In genomic region chr7:29102554-29103151, GRCh38 we compare ENCODE assay signal across 1 cellular context.
TF ChIP-seq lines count a peak whose summit lies in the region.

No MANE protein-coding gene starts in this region.

TF ChIP-seq in HepG2, 621 proteins besides CTCF, POLR2A, EP300 and RAD21 (continued from another document):
- TF ChIP-seq STAT6 (CRISPR knock-in tag; IDR thresholded peaks at IDR 0.05; ENCODE audit: borderline replicate concordance), result no peak
- no peak for TF ChIP-seq ZNF557 (CRISPR knock-in tag; IDR thresholded peaks at IDR 0.05)
- no peak for TF ChIP-seq NFYC (CRISPR knock-in tag; IDR thresholded peaks at IDR 0.05)
- no peak for TF ChIP-seq SAP130 (CRISPR knock-in tag; IDR thresholded peaks at IDR 0.05; ENCODE audit: low read depth)
- TF ChIP-seq HMG20B (CRISPR knock-in tag; conservative IDR thresholded peaks at IDR 0.05), result no peak
- 0 out of 4 replicates have a peak, but pooled peaks of 1 of the 2 experiments have one; percentile 32 for TF ChIP-seq HMGXB4 (CRISPR knock-in tag; IDR thresholded peaks at IDR 0.05; ENCODE audit: borderline replicate concordance in 1 of 2, low read depth in 1 of 2)
- no peak for TF ChIP-seq NFAT5 (CRISPR knock-in tag; IDR thresholded peaks at IDR 0.05)
- no peak for TF ChIP-seq TBP (CRISPR knock-in tag; IDR thresholded peaks at IDR 0.05)
- no peak for TF ChIP-seq SP5 (CRISPR knock-in tag; IDR thresholded peaks at IDR 0.05; ENCODE audit: borderline replicate concordance, low read depth)
- TF ChIP-seq NR3C1 (CRISPR knock-in tag; IDR thresholded peaks at IDR 0.05), result no peak
- no peak for TF ChIP-seq ELF3 (CRISPR knock-in tag; IDR thresholded peaks at IDR 0.05)
- no peak for TF ChIP-seq HOXD1 (CRISPR knock-in tag; IDR thresholded peaks at IDR 0.05)
- peak; percentile 60; the same call in 1 of the 2 replicates for TF ChIP-seq RFX5 (IDR thresholded peaks at IDR 0.05; ENCODE audit: low read depth, low read length)
- TF ChIP-seq TARDBP (CRISPR knock-in tag; IDR thresholded peaks at IDR 0.05), result no peak
- peak; percentile 84 for TF ChIP-seq SMC3 (IDR thresholded peaks at IDR 0.05; ENCODE audit: low read length)
- TF ChIP-seq FOXK2 (IDR thresholded peaks at IDR 0.05), result no peak
- no peak for TF ChIP-seq KDM3A (CRISPR knock-in tag; IDR thresholded peaks at IDR 0.05; ENCODE audit: low read depth)
- TF ChIP-seq ZNF513 (CRISPR knock-in tag; conservative IDR thresholded peaks at IDR 0.05), result no peak
- TF ChIP-seq TRIM24 (CRISPR knock-in tag; IDR thresholded peaks at IDR 0.05), result no peak
- no peak for TF ChIP-seq ZNF615 (CRISPR knock-in tag; IDR thresholded peaks at IDR 0.05; ENCODE audit: borderline replicate concordance)
- no peak for TF ChIP-seq TBX3 (IDR thresholded peaks at IDR 0.05; ENCODE audit: borderline replicate concordance)
- TF ChIP-seq ZBTB40 (IDR thresholded peaks at IDR 0.05), result no peak
- TF ChIP-seq ZBTB40 (CRISPR knock-in tag; IDR thresholded peaks at IDR 0.05), result no peak
- no peak for TF ChIP-seq ZMYM3 (CRISPR knock-in tag; IDR thresholded peaks at IDR 0.05)
- TF ChIP-seq TSC22D2 (CRISPR knock-in tag; IDR thresholded peaks at IDR 0.05; ENCODE audit: borderline replicate concordance), result no peak
- no peak for TF ChIP-seq ZNF709 (CRISPR knock-in tag; IDR thresholded peaks at IDR 0.05)
- peak; percentile 98 for TF ChIP-seq ZNF576 (CRISPR knock-in tag; IDR thresholded peaks at IDR 0.05)
- TF ChIP-seq STAG1 (CRISPR knock-in tag; IDR thresholded peaks at IDR 0.05), result peak; percentile 72
